ENCODE assay signal across 25 cellular contexts in the genomic region with DNA sequence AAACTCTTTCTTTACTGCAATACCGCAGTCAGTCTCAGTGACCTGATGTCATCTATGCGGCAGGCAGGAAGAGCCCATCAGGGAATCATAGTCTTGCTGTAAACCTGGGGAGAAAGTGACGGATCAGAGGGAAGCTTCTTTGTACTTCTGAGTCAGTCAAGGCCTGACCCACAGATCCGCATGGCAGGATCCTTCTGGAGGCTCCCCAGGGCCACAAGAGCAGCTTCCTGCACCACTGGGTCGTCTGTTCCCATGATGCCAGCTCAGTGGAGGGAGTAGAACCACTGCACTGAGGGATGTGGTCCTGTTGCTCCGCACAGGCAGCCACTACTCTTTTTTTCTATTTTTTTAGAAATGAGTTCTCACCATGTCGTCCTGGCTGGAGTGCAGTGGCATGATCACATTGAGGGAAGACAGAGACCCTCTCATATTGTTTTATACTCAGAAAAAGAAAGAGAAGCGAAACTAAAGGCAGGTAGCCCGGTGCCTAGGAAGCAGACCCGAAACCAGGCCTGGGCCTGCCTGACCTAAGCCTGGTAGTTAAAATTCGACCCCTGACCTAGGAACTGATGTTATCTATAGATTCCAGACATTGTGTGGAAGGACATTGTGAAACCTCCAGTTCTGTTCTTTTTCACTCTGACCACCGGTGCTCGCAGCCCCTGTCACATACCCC. TPM values are rescaled to one million over a fixed set of nuclear protein-coding genes. Genes with fewer than 3 reads are reported as not detected.
DNase-seq lines count a peak whose midpoint lies in the region; ATAC-seq, FAIRE-seq and TF ChIP-seq lines count a peak whose summit lies in the region.
"Had no signal": no experiment of that assay in that cellular context is flagged by ENCODE, and none has a peak within 500 bp of the region (broad histone marks: within the 10 kb centered on the region; RNA-seq: fewer than 3 reads in every experiment).

No MANE protein-coding gene starts in this region.

- in situ Hi-C loops in GM12878 (cut with MboI) (loop anchor here (10.0 kb wide), 1 partner anchor 723 kb away; a partner anchor contains a TSS), GM23248 (cut with MboI) (no loop called here)

- SMC1A ChIA-PET in GM12878 (lab: Charles Lee; ENCODE audit: uncharacterized antibody, unreplicated experiment), result interaction anchor here (0.9 kb wide), 1 partner anchor 54 kb away, joined by 3 read pairs; no protein-coding TSS in a partner anchor

- 28% methylated on average over 13 of the region's 13 CpGs for WGBS in GM12878 (ENCODE audit: insufficient coverage, insufficient replicate concordance, low lambda C conversion rate, missing lambda C conversion rate)
- WGBS in neuronal stem cell (ENCODE audit: extremely low coverage in 2 of 2, insufficient read length in 2 of 2, insufficient replicate concordance in 1 of 2), 2 donors, result no CpG with 5 or more reads among the region's 13 CpGs
- 82 to 86% methylated on average over 13 of the region's 13 CpGs for WGBS in GM23248 (ENCODE audit: low coverage in 1 of 2, low lambda C conversion rate in 2 of 2, missing lambda C conversion rate in 2 of 2), 2 experiments

- no peaks in the 10 kb centered on the region for H3K27me3 ChIP-seq in CD4-positive, CD25-positive, alpha-beta regulatory T cell (ENCODE audit: control insufficient read depth, insufficient read depth, low read length)
- no peaks in the 10 kb centered on the region for H3K27me3 ChIP-seq in HUES48 (ENCODE audit: control insufficient read depth, insufficient read depth, low read length)
- H3K27me3 ChIP-seq in GM12878 (replicated peaks in 1 of 2; ENCODE audit: control insufficient read depth in 2 of 2, insufficient read depth in 2 of 2, low read length in 1 of 2), result no peaks in the 10 kb centered on the region
- no peaks in the 10 kb centered on the region for H3K27me3 ChIP-seq in neuronal stem cell (ENCODE audit: control insufficient read depth in 3 of 3, insufficient read depth in 3 of 3, low read depth in 1 of 3, low read length in 3 of 3)
- H3K27me3 ChIP-seq in GM23248 (replicated peaks; ENCODE audit: insufficient read depth), result no peaks in the 10 kb centered on the region
- no peaks in the 10 kb centered on the region for H3K27me3 ChIP-seq in SJCRH30
- H3K27me3 ChIP-seq: ascending aorta, tibial nerve had no signal

- no peaks in the 10 kb centered on the region for H3K4me1 Mint-ChIP-seq in CD4-positive, CD25-positive, alpha-beta regulatory T cell
- H3K4me1 Mint-ChIP-seq in T-helper 17 cell, result no peaks in the 10 kb centered on the region
- H3K4me1 Mint-ChIP-seq: CD4-positive, alpha-beta memory T cell had no signal

- no peak for ATAC-seq in CD4-positive, CD25-positive, alpha-beta regulatory T cell (ENCODE audit: low read depth in 2 of 2)
- ATAC-seq in GM12878, result peak; percentile 75
- ATAC-seq in T-helper 17 cell, result no peak

- no peaks in the 10 kb centered on the region for H3F3A ChIP-seq in GM23248 (ENCODE audit: insufficient read depth)

- no peak overlapping the region for H3K23ac ChIP-seq in neuronal stem cell (ENCODE audit: low read depth, low read length, poor library complexity)

- TF ChIP-seq POLR2A in GM12878 (IDR thresholded peaks at IDR 0.05; ENCODE audit: low read depth, low read length), result no peak

- H3K79me2 ChIP-seq in GM12878 (ENCODE audit: control insufficient read depth, insufficient read depth, low read length), result no peaks in the 10 kb centered on the region
- H3K79me2 ChIP-seq in GM23248 (ENCODE audit: insufficient read depth), result no peaks in the 10 kb centered on the region

- peak overlapping the region in 2 of 3 donors; percentile 17 to 75 for H3K27ac Mint-ChIP-seq in CD4-positive, CD25-positive, alpha-beta regulatory T cell
- H3K27ac Mint-ChIP-seq in T-helper 17 cell, result no peak overlapping the region
- H3K27ac Mint-ChIP-seq: activated naive CD4-positive, alpha-beta T cell treated with anti-CD3 and anti-CD28 coated beads for 36 hours; CD4-positive, alpha-beta memory T cell; HFFc6; memory B cell had no signal

- POLR2A ChIA-PET in GM12878 (lab: Charles Lee), result no interaction called here

- DNase-seq in CD4-positive, CD25-positive, alpha-beta regulatory T cell, result no peak
- DNase-seq in GM12878 (ENCODE audit: low read depth, low spot score), result no peak
- DNase-seq in neuronal stem cell (ENCODE audit: low spot score), result no peak
- no peak for DNase-seq in HK-2 (ENCODE audit: unreplicated experiment)
- no peak for DNase-seq in T-helper 17 cell
- no peak for DNase-seq in GM23248
- DNase-seq in SJCRH30, result no peak
- DNase-seq: activated CD4-positive, alpha-beta T cell treated with anti-CD3 and anti-CD28 coated beads, Interleukin-2, amount 50 U/mL, for 48 hours; activated naive CD4-positive, alpha-beta T cell treated with anti-CD3 and anti-CD28 coated beads for 36 hours; activated T-cell treated with anti-CD3 and anti-CD28 coated beads for 4 hours; CD4-positive, alpha-beta memory T cell; DMS53; foreskin fibroblast; HFFc6; kidney glomerular epithelial cell; stimulated activated CD4-positive, alpha-beta T cell treated with anti-CD3 and anti-CD28 coated beads, Interleukin-15, amount 100 ng/mL, for 24 hours; stimulated activated naive CD4-positive, alpha-beta T cell; SW 1271 had no signal

- H2AFZ ChIP-seq in GM12878 (ENCODE audit: control insufficient read depth, low read depth, low read length), result no peak overlapping the region; the same call in 1 of the 2 replicates
- H2AFZ ChIP-seq in neuronal stem cell (ENCODE audit: low read length), result peak overlapping the region; percentile 74
- no peak overlapping the region for H2AFZ ChIP-seq in GM23248

- H4K91ac ChIP-seq in neuronal stem cell (ENCODE audit: low read depth, low read length, poor library complexity), result no peak overlapping the region

- no peak overlapping the region for H4K8ac ChIP-seq in neuronal stem cell (ENCODE audit: low read depth, low read length)

- no peak for TF ChIP-seq CTCF in GM12878 (IDR thresholded peaks at IDR 0.05 in 2 of 3, conservative IDR thresholded peaks at IDR 0.05 in 1 of 3; ENCODE audit: control insufficient read depth in 2 of 3, extremely low read depth in 1 of 3, insufficient read depth in 1 of 3, low read depth in 3 of 3, low read length in 3 of 3)

- CTCF ChIA-PET in GM12878 (lab: Yijun Ruan, JAX), result no interaction called here

- H3K36me3 ChIP-seq in CD4-positive, CD25-positive, alpha-beta regulatory T cell (ENCODE audit: control insufficient read depth, insufficient read depth, low read length), result no peaks in the 10 kb centered on the region
- H3K36me3 ChIP-seq in HUES48 (ENCODE audit: control insufficient read depth, insufficient read depth, low read length), result no peaks in the 10 kb centered on the region
- no peaks in the 10 kb centered on the region for H3K36me3 ChIP-seq in GM12878 (ENCODE audit: control insufficient read depth in 2 of 2, insufficient read depth in 2 of 2, low read length in 1 of 2)
- H3K36me3 ChIP-seq in neuronal stem cell (replicated peaks in 1 of 2; ENCODE audit: control insufficient read depth in 2 of 2, insufficient read depth in 2 of 2, low read length in 2 of 2), result no peaks in the 10 kb centered on the region
- no peaks in the 10 kb centered on the region for H3K36me3 ChIP-seq in GM23248 (ENCODE audit: low read depth)
- H3K36me3 ChIP-seq in SJCRH30, result no peaks in the 10 kb centered on the region
- H3K36me3 ChIP-seq: ascending aorta, tibial nerve had no signal

- BruUV-seq in GM12878 (replicated peaks; lab: Mats Ljungman, UMichigan), result no TSS peak

- H3K36me3 Mint-ChIP-seq in CD4-positive, CD25-positive, alpha-beta regulatory T cell, result no peaks in the 10 kb centered on the region
- H3K36me3 Mint-ChIP-seq in T-helper 17 cell (ENCODE audit: low read depth), result peaks cover 2% of the 10 kb centered on the region
- H3K36me3 Mint-ChIP-seq: CD4-positive, alpha-beta memory T cell; memory B cell had no signal

- RAD21 ChIA-PET in GM12878 (lab: Charles Lee; ENCODE audit: unreplicated experiment), result interaction anchor here (1.0 kb wide), 1 partner anchor 11 kb away, joined by 4 read pairs; no protein-coding TSS in a partner anchor

- H3K27ac ChIP-seq in CD4-positive, CD25-positive, alpha-beta regulatory T cell (ENCODE audit: insufficient read depth, low read length, poor library complexity, severe bottlenecking), result no peak overlapping the region
- peak overlapping the region; percentile 67 for H3K27ac ChIP-seq in HUES48 (ENCODE audit: low read depth, low read length)
- no peak overlapping the region; the same call in 1 of the 2 replicates for H3K27ac ChIP-seq in GM12878 (ENCODE audit: control insufficient read depth, insufficient read depth)
- H3K27ac ChIP-seq in neuronal stem cell (replicated peaks; ENCODE audit: low read length), result no peak overlapping the region
- no peak overlapping the region for H3K27ac ChIP-seq in GM23248
- no peak overlapping the region for H3K27ac ChIP-seq in SJCRH30
- H3K27ac ChIP-seq: ascending aorta, tibial nerve had no signal

- H3K9me3 ChIP-seq in CD4-positive, CD25-positive, alpha-beta regulatory T cell (ENCODE audit: control insufficient read depth in 2 of 2, low read length in 2 of 2), result no peaks in the 10 kb centered on the region
- no peaks in the 10 kb centered on the region for H3K9me3 ChIP-seq in HUES48 (ENCODE audit: control insufficient read depth, insufficient read depth, low read length)
- no peaks in the 10 kb centered on the region for H3K9me3 ChIP-seq in GM12878 (replicated peaks; ENCODE audit: control insufficient read depth, insufficient read depth, low read length)
- H3K9me3 ChIP-seq in neuronal stem cell (replicated peaks in 1 of 2; ENCODE audit: control insufficient read depth in 2 of 2, insufficient read depth in 1 of 2, low read depth in 1 of 2, low read length in 2 of 2), result peaks cover 2 to 4% of the 10 kb centered on the region in 2 donors
- H3K9me3 ChIP-seq in T-helper 17 cell (ENCODE audit: control insufficient read depth, low read length, poor library complexity, severe bottlenecking), result no peaks in the 10 kb centered on the region
- no peaks in the 10 kb centered on the region for H3K9me3 ChIP-seq in GM23248 (ENCODE audit: low read depth)
- H3K9me3 ChIP-seq in SJCRH30 (replicated peaks), result no peaks in the 10 kb centered on the region
- H3K9me3 ChIP-seq: ascending aorta, tibial nerve had no signal

- peaks cover 2% of the 10 kb centered on the region for H3K79me1 ChIP-seq in neuronal stem cell (ENCODE audit: low read depth, low read length)

- H3K18ac ChIP-seq in neuronal stem cell (ENCODE audit: low read length), result no peak overlapping the region

- H3K4me3 ChIP-seq in CD4-positive, CD25-positive, alpha-beta regulatory T cell (ENCODE audit: low read depth, low read length), result no peak overlapping the region
- H3K4me3 ChIP-seq in HUES48 (ENCODE audit: low read depth, low read length), result no peak overlapping the region
- no peak overlapping the region for H3K4me3 ChIP-seq in GM12878
- H3K4me3 ChIP-seq in neuronal stem cell (ENCODE audit: low read length in 2 of 2), result no peak overlapping the region
- H3K4me3 ChIP-seq in GM23248, result no peak overlapping the region
- no peak overlapping the region for H3K4me3 ChIP-seq in SJCRH30
- H3K4me3 ChIP-seq: ascending aorta, tibial nerve had no signal

- no peak overlapping the region for H2BK15ac ChIP-seq in neuronal stem cell (ENCODE audit: low read length)

- H3K9ac ChIP-seq in HUES48 (ENCODE audit: low read depth, low read length) (no peak overlapping the region), GM12878 (ENCODE audit: control insufficient read depth, insufficient read depth, low read length) (no peak overlapping the region), neuronal stem cell (ENCODE audit: low read depth, low read length, poor library complexity) (no peak overlapping the region), GM23248 (no peak overlapping the region)

- peak; percentile 78 for FAIRE-seq in GM12878 (lab: Jason Lieb, UNC)
- FAIRE-seq: colon had no signal

- no peak overlapping the region for H2AK5ac ChIP-seq in neuronal stem cell (ENCODE audit: low read depth, low read length)

- peaks cover 4% of the 10 kb centered on the region for H3K27me3 Mint-ChIP-seq in CD4-positive, CD25-positive, alpha-beta regulatory T cell
- no peaks in the 10 kb centered on the region for H3K27me3 Mint-ChIP-seq in T-helper 17 cell
- H3K27me3 Mint-ChIP-seq: CD4-positive, alpha-beta memory T cell; memory B cell had no signal

- no peak overlapping the region for H3K4me2 ChIP-seq in GM12878 (ENCODE audit: control insufficient read depth, insufficient read depth)
- H3K4me2 ChIP-seq in neuronal stem cell (ENCODE audit: insufficient read depth, low read length, poor library complexity, severe bottlenecking), result no peak overlapping the region
- no peak overlapping the region for H3K4me2 ChIP-seq in GM23248 (ENCODE audit: unreplicated experiment)

- no peaks in the 10 kb centered on the region for H4K20me1 ChIP-seq in GM12878 (ENCODE audit: control insufficient read depth, insufficient read depth)
- H4K20me1 ChIP-seq in GM23248 (ENCODE audit: insufficient read depth), result no peaks in the 10 kb centered on the region

- intact Hi-C loops in GM12878 (cut with micrococcal nuclease; ENCODE audit: unreplicated experiment), result no loop called here

- no peaks in the 10 kb centered on the region for H3K4me1 ChIP-seq in CD4-positive, CD25-positive, alpha-beta regulatory T cell (ENCODE audit: control insufficient read depth, insufficient read depth, low read length, poor library complexity, severe bottlenecking)
- peaks cover 22% of the 10 kb centered on the region for H3K4me1 ChIP-seq in HUES48 (ENCODE audit: control insufficient read depth, insufficient read depth, low read length)
- peaks cover 13% of the 10 kb centered on the region for H3K4me1 ChIP-seq in GM12878 (ENCODE audit: control insufficient read depth, insufficient read depth, low read length)
- H3K4me1 ChIP-seq in neuronal stem cell (ENCODE audit: control insufficient read depth in 2 of 2, insufficient read depth in 1 of 2, low read depth in 1 of 2, low read length in 2 of 2), result no peaks in the 10 kb centered on the region
- no peaks in the 10 kb centered on the region for H3K4me1 ChIP-seq in GM23248 (ENCODE audit: insufficient read depth)
- peaks cover 6% of the 10 kb centered on the region; the same call in 1 of the 2 replicates for H3K4me1 ChIP-seq in SJCRH30
- H3K4me1 ChIP-seq: ascending aorta, tibial nerve had no signal

- TF ChIP-seq RAD21 in GM12878 (IDR thresholded peaks at IDR 0.05; ENCODE audit: insufficient read depth, low read depth, low read length), result no peak

- no peak overlapping the region for H2BK120ac ChIP-seq in neuronal stem cell (ENCODE audit: low read depth, low read length)

- H3K9me2 ChIP-seq in GM23248 (ENCODE audit: insufficient read depth), result no peaks in the 10 kb centered on the region

- no peaks in the 10 kb centered on the region for H3K9me3 Mint-ChIP-seq in CD4-positive, CD25-positive, alpha-beta regulatory T cell
- H3K9me3 Mint-ChIP-seq: activated naive CD4-positive, alpha-beta T cell treated with anti-CD3 and anti-CD28 coated beads for 36 hours; CD4-positive, alpha-beta memory T cell; HFFc6; memory B cell; neural crest cell had no signal

- no peak overlapping the region for H3K14ac ChIP-seq in neuronal stem cell (ENCODE audit: low read length)

- H3K4me3 Mint-ChIP-seq in CD4-positive, CD25-positive, alpha-beta regulatory T cell, result no peak overlapping the region
- H3K4me3 Mint-ChIP-seq in T-helper 17 cell, result no peak overlapping the region
- H3K4me3 Mint-ChIP-seq: activated naive CD4-positive, alpha-beta T cell treated with anti-CD3 and anti-CD28 coated beads for 36 hours; CD4-positive, alpha-beta memory T cell; HFFc6; memory B cell; neural crest cell had no signal

- no peak for TF ChIP-seq EP300 in GM12878 (IDR thresholded peaks at IDR 0.05; ENCODE audit: borderline replicate concordance in 1 of 2, control insufficient read depth in 1 of 2, low read depth in 2 of 2, low read length in 2 of 2)

- no peak overlapping the region for H2BK5ac ChIP-seq in neuronal stem cell (ENCODE audit: low read length)

- no peak overlapping the region for H2BK12ac ChIP-seq in neuronal stem cell (ENCODE audit: low read length)

- H3K4ac ChIP-seq in neuronal stem cell (ENCODE audit: low read length), result no peak overlapping the region

RNA-seq across cellular contexts. Expression of a gene that starts 6.3 kb away (rescaled TPM):
- not detected for total RNA-seq in CD4-positive, CD25-positive, alpha-beta regulatory T cell
- polyA plus RNA-seq in CD4-positive, CD25-positive, alpha-beta regulatory T cell, result under 1 TPM in 2 of 4 donors, not detected in 2; 0.07 to 0.23 TPM
- total RNA-seq in GM12878 (2013; cell fraction: nucleolus; rRNA removed), result not detected in 2 replicates
- total RNA-seq in GM12878 (2014; rRNA removed) (not detected in 2 replicates), GM12878 (2014; rRNA removed; fragmentation: Illumina TruSeq; extraction: Trizol) (not detected in 2 replicates), GM12878 (2021) (not detected in 2 replicates), T-helper 17 cell (not detected)
- polyA plus RNA-seq in GM12878 (2011; ENCODE audit: low read depth), result not detected
- polyA plus RNA-seq in GM12878 (2011; rRNA removed) (not detected in 2 replicates), GM12878 (2014; fragmentation: Illumina TruSeq; extraction: Trizol) (0.03 TPM in 1 of 2 replicates, not detected in the other), GM12878 (2014; fragmentation: Nextera tagmentation; extraction: Ambion mirVana) (not detected), GM12878 (2014; rRNA removed) (not detected in 2 replicates), GM12878 (2016; fragmentation: Nextera tagmentation; extraction: Ambion mirVana) (under 1 TPM; 0.13 to 0.30 TPM), GM23248 (2016; fragmentation: Nextera tagmentation; extraction: Ambion mirVana) (not detected in 2 replicates)
- not detected in 2 replicates for polyA plus RNA-seq in GM12878 (2011; cell fraction: cytosol; rRNA removed)
- not detected in 2 replicates for polyA plus RNA-seq in GM12878 (2011; cell fraction: nucleus; rRNA removed)
- 0.09 TPM in 1 of 2 replicates, not detected in the other for polyA plus RNA-seq in GM12878 (2012)
- polyA minus RNA-seq in GM12878 (2011; rRNA and poly(A)+ RNA removed), result not detected in 2 replicates
- not detected in 2 replicates for polyA minus RNA-seq in GM12878 (2011; cell fraction: cytosol; rRNA and poly(A)+ RNA removed)
- not detected in 2 replicates for polyA minus RNA-seq in GM12878 (2011; cell fraction: nucleus; rRNA and poly(A)+ RNA removed)
- polyA plus RNA-seq in neuronal stem cell (2013, experiment 1 of 2), result 0.10 TPM
- 0.12 TPM for polyA plus RNA-seq in neuronal stem cell (2013, experiment 2 of 2)
- not detected in 2 replicates for total RNA-seq in GM23248 (2014; rRNA removed; shearing (Covaris generic))
- not detected in 2 replicates for total RNA-seq in SJCRH30 (2014; rRNA removed; shearing (Covaris generic))
- total RNA-seq: ascending aorta; CD4-positive, alpha-beta memory T cell; HFFc6; LHCN-M2; neural crest cell; tibial nerve had no signal
- polyA plus RNA-seq: CD4-positive, alpha-beta memory T cell had no signal

RNA-seq across cellular contexts. Expression of a gene that starts 38.6 kb away (rescaled TPM):
- 18.2 TPM for total RNA-seq in CD4-positive, CD25-positive, alpha-beta regulatory T cell
- polyA plus RNA-seq in CD4-positive, CD25-positive, alpha-beta regulatory T cell, result 10 to 100 TPM; 12.2 to 19.7 (median 14.4) TPM
- 38.8 and 45.0 TPM in 2 replicates for total RNA-seq in GM12878 (2013; cell fraction: nucleolus; rRNA removed)
- total RNA-seq in GM12878 (2014; rRNA removed), result 31.6 and 31.9 TPM in 2 replicates
- total RNA-seq in GM12878 (2014; rRNA removed; fragmentation: Illumina TruSeq; extraction: Trizol), result 32.7 and 34.2 TPM in 2 replicates
- 27.7 and 28.4 TPM in 2 replicates for total RNA-seq in GM12878 (2021)
- 8.7 TPM for polyA plus RNA-seq in GM12878 (2011; ENCODE audit: low read depth)
- polyA plus RNA-seq in GM12878 (2011; rRNA removed), result 10.6 and 13.4 TPM in 2 replicates
- 18.6 and 23.1 TPM in 2 replicates for polyA plus RNA-seq in GM12878 (2011; cell fraction: cytosol; rRNA removed)
- polyA plus RNA-seq in GM12878 (2011; cell fraction: nucleus; rRNA removed), result 13.7 and 20.8 TPM in 2 replicates
- polyA plus RNA-seq in GM12878 (2012), result 16.0 and 16.7 TPM in 2 replicates
- 24.8 and 33.3 TPM in 2 replicates for polyA plus RNA-seq in GM12878 (2014; fragmentation: Illumina TruSeq; extraction: Trizol)
- 1 to 10 TPM; 7.0 to 9.1 TPM for polyA plus RNA-seq in GM12878 (2014; fragmentation: Nextera tagmentation; extraction: Ambion mirVana)
- 27.6 and 31.3 TPM in 2 replicates for polyA plus RNA-seq in GM12878 (2014; rRNA removed)
- polyA plus RNA-seq in GM12878 (2016; fragmentation: Nextera tagmentation; extraction: Ambion mirVana), result 10 to 100 TPM; 42.2 to 44.7 TPM
- 8.3 and 12.9 TPM in 2 replicates for polyA minus RNA-seq in GM12878 (2011; rRNA and poly(A)+ RNA removed)
- polyA minus RNA-seq in GM12878 (2011; cell fraction: cytosol; rRNA and poly(A)+ RNA removed), result 7.9 and 9.8 TPM in 2 replicates
- polyA minus RNA-seq in GM12878 (2011; cell fraction: nucleus; rRNA and poly(A)+ RNA removed), result 3.3 and 5.2 TPM in 2 replicates
- 25.5 TPM for polyA plus RNA-seq in neuronal stem cell (2013, experiment 1 of 2)
- 25.6 TPM for polyA plus RNA-seq in neuronal stem cell (2013, experiment 2 of 2)
- total RNA-seq in T-helper 17 cell, result 10 to 100 TPM; 17.8 to 18.0 TPM
- 44.9 and 56.8 TPM in 2 replicates for total RNA-seq in GM23248 (2014; rRNA removed; shearing (Covaris generic))
- 46.8 and 49.2 TPM in 2 replicates for polyA plus RNA-seq in GM23248 (2016; fragmentation: Nextera tagmentation; extraction: Ambion mirVana)
- 27.6 and 27.8 TPM in 2 replicates for total RNA-seq in SJCRH30 (2014; rRNA removed; shearing (Covaris generic))

RNA-seq across cellular contexts. Expression of a gene that starts 42.7 kb away (rescaled TPM):
- total RNA-seq in CD4-positive, CD25-positive, alpha-beta regulatory T cell, result 21.5 TPM
- 10 to 100 TPM; 13.0 to 22.6 (median 16.8) TPM for polyA plus RNA-seq in CD4-positive, CD25-positive, alpha-beta regulatory T cell
- 24.7 and 25.2 TPM in 2 replicates for total RNA-seq in GM12878 (2013; cell fraction: nucleolus; rRNA removed)
- total RNA-seq in GM12878 (2014; rRNA removed), result 6.9 and 10.0 TPM in 2 replicates
- total RNA-seq in GM12878 (2014; rRNA removed; fragmentation: Illumina TruSeq; extraction: Trizol), result 7.3 and 7.7 TPM in 2 replicates
- 11.9 and 13.3 TPM in 2 replicates for total RNA-seq in GM12878 (2021)
- 2.6 TPM for polyA plus RNA-seq in GM12878 (2011; ENCODE audit: low read depth)
- 21.4 and 23.7 TPM in 2 replicates for polyA plus RNA-seq in GM12878 (2011; rRNA removed)
- polyA plus RNA-seq in GM12878 (2011; cell fraction: cytosol; rRNA removed), result 17.8 and 29.8 TPM in 2 replicates
- 23.1 and 23.6 TPM in 2 replicates for polyA plus RNA-seq in GM12878 (2011; cell fraction: nucleus; rRNA removed)
- polyA plus RNA-seq in GM12878 (2012), result 5.3 TPM in 2 replicates
- 10.5 and 16.0 TPM in 2 replicates for polyA plus RNA-seq in GM12878 (2014; fragmentation: Illumina TruSeq; extraction: Trizol)
- polyA plus RNA-seq in GM12878 (2014; fragmentation: Nextera tagmentation; extraction: Ambion mirVana), result 10 to 100 TPM in 1 of 2 experiments, 1 to 10 TPM in 1; 9.5 to 11.3 TPM
- polyA plus RNA-seq in GM12878 (2014; rRNA removed), result 14.4 and 14.8 TPM in 2 replicates
- 10 to 100 TPM; 20.8 to 22.9 TPM for polyA plus RNA-seq in GM12878 (2016; fragmentation: Nextera tagmentation; extraction: Ambion mirVana)
- polyA minus RNA-seq in GM12878 (2011; rRNA and poly(A)+ RNA removed), result 11.6 and 34.2 TPM in 2 replicates
- polyA minus RNA-seq in GM12878 (2011; cell fraction: cytosol; rRNA and poly(A)+ RNA removed), result 5.9 and 7.0 TPM in 2 replicates
- 16.1 and 16.2 TPM in 2 replicates for polyA minus RNA-seq in GM12878 (2011; cell fraction: nucleus; rRNA and poly(A)+ RNA removed)
- polyA plus RNA-seq in neuronal stem cell (2013, experiment 1 of 2), result 5.1 TPM
- 5.5 TPM for polyA plus RNA-seq in neuronal stem cell (2013, experiment 2 of 2)
- 10 to 100 TPM; 11.5 to 15.3 TPM for total RNA-seq in T-helper 17 cell
- 9.9 and 11.1 TPM in 2 replicates for total RNA-seq in GM23248 (2014; rRNA removed; shearing (Covaris generic))
- polyA plus RNA-seq in GM23248 (2016; fragmentation: Nextera tagmentation; extraction: Ambion mirVana), result 25.9 and 28.2 TPM in 2 replicates
- total RNA-seq in SJCRH30 (2014; rRNA removed; shearing (Covaris generic)), result 37.1 and 41.6 TPM in 2 replicates

RNA-seq across cellular contexts. Expression of a gene that starts 52.4 kb away (rescaled TPM):
- 18.4 TPM for total RNA-seq in CD4-positive, CD25-positive, alpha-beta regulatory T cell
- polyA plus RNA-seq in CD4-positive, CD25-positive, alpha-beta regulatory T cell, result 1 to 10 TPM; 5.7 to 8.8 (median 7.4) TPM
- 80.3 and 92.9 TPM in 2 replicates for total RNA-seq in GM12878 (2013; cell fraction: nucleolus; rRNA removed)
- total RNA-seq in GM12878 (2014; rRNA removed) (13.8 and 17.5 TPM in 2 replicates), GM12878 (2014; rRNA removed; fragmentation: Illumina TruSeq; extraction: Trizol) (15.2 and 17.1 TPM in 2 replicates), GM12878 (2021) (39.4 and 41.3 TPM in 2 replicates), T-helper 17 cell (10 to 100 TPM; 15.4 to 23.5 TPM)
- 5.7 TPM for polyA plus RNA-seq in GM12878 (2011; ENCODE audit: low read depth)
- polyA plus RNA-seq in GM12878 (2011; rRNA removed) (8.8 and 14.1 TPM in 2 replicates), GM12878 (2014; fragmentation: Illumina TruSeq; extraction: Trizol) (10.3 and 19.8 TPM in 2 replicates), GM12878 (2014; fragmentation: Nextera tagmentation; extraction: Ambion mirVana) (1 to 10 TPM; 2.1 to 9.1 TPM), GM12878 (2014; rRNA removed) (45.3 and 51.8 TPM in 2 replicates), GM12878 (2016; fragmentation: Nextera tagmentation; extraction: Ambion mirVana) (10 to 100 TPM; 37.7 to 40.1 TPM), GM23248 (2016; fragmentation: Nextera tagmentation; extraction: Ambion mirVana) (11.9 and 12.5 TPM in 2 replicates)
- 31.6 and 36.1 TPM in 2 replicates for polyA plus RNA-seq in GM12878 (2011; cell fraction: cytosol; rRNA removed)
- 51.0 and 92.6 TPM in 2 replicates for polyA plus RNA-seq in GM12878 (2011; cell fraction: nucleus; rRNA removed)
- polyA plus RNA-seq in GM12878 (2012), result 12.8 and 13.8 TPM in 2 replicates
- 18.7 and 29.2 TPM in 2 replicates for polyA minus RNA-seq in GM12878 (2011; rRNA and poly(A)+ RNA removed)
- polyA minus RNA-seq in GM12878 (2011; cell fraction: cytosol; rRNA and poly(A)+ RNA removed), result 6.8 and 11.0 TPM in 2 replicates
- 28.5 and 46.7 TPM in 2 replicates for polyA minus RNA-seq in GM12878 (2011; cell fraction: nucleus; rRNA and poly(A)+ RNA removed)
- polyA plus RNA-seq in neuronal stem cell (2013, experiment 1 of 2), result 6.2 TPM
- polyA plus RNA-seq in neuronal stem cell (2013, experiment 2 of 2), result 6.2 TPM
- total RNA-seq in GM23248 (2014; rRNA removed; shearing (Covaris generic)), result 8.6 and 13.5 TPM in 2 replicates
- 21.8 and 25.7 TPM in 2 replicates for total RNA-seq in SJCRH30 (2014; rRNA removed; shearing (Covaris generic))
